In genomic region chr2:66281980-66282379, GRCh38 we compare ENCODE assay signal across 8 cellular contexts.
"Had no signal": no experiment of that assay in that cellular context is flagged by ENCODE, and none has a peak within 500 bp of the region (broad histone marks: within the 10 kb centered on the region; RNA-seq: fewer than 3 reads in every experiment).

No MANE protein-coding gene starts in this region.

- H3K36me3 ChIP-seq: HAP-1 had no signal

- H3K9me3 ChIP-seq: HAP-1 had no signal

- H3K4me1 ChIP-seq: HAP-1 had no signal

- ATAC-seq: GM23338, HCT116, HepG2, K562 had no signal

- H2AFZ ChIP-seq: GM23338 had no signal

- DNase-seq: HFFc6 had no signal

- H3K9me3 Mint-ChIP-seq: GM23338 had no signal

- H3K4me1 Mint-ChIP-seq: GM23338, IgD-negative memory B cell had no signal

- H3K4me3 ChIP-seq: GM23338, HAP-1, K562 had no signal

- H3K27ac ChIP-seq: HL-60 had no signal

- H3K27ac Mint-ChIP-seq: GM23338, HFFc6, IgD-negative memory B cell had no signal

- H3K36me3 Mint-ChIP-seq: IgD-negative memory B cell had no signal

- H3K27me3 Mint-ChIP-seq: IgD-negative memory B cell had no signal

- H3K4me3 Mint-ChIP-seq: GM23338, HFFc6, IgD-negative memory B cell had no signal
